ENCODE assay signal across 1 cellular context in genomic region chr1:8552820-8553397, GRCh38.
A peak's percentile ranks its signal among the peaks of the same experiment; 100 is the strongest.
TF ChIP-seq lines count a peak whose summit lies in the region.

No MANE protein-coding gene starts in this region.

TF ChIP-seq in HepG2, 621 proteins besides CTCF, POLR2A, EP300 and RAD21 (continued from another document and continues in another):
- TF ChIP-seq ZNF691 (CRISPR knock-in tag; IDR thresholded peaks at IDR 0.05; ENCODE audit: borderline replicate concordance, low read depth) = 0 out of 2 replicates have a peak, but pooled peaks have one; percentile 24
- peak; percentile 28; the same call in 1 of the 2 replicates for TF ChIP-seq ZNF839 (CRISPR knock-in tag; IDR thresholded peaks at IDR 0.05; ENCODE audit: borderline replicate concordance)
- no peak for TF ChIP-seq HOXA5 (CRISPR knock-in tag; IDR thresholded peaks at IDR 0.05)
- TF ChIP-seq BCL3 (CRISPR knock-in tag; IDR thresholded peaks at IDR 0.05) = no peak
- no peak for TF ChIP-seq ESRRA (CRISPR knock-in tag; IDR thresholded peaks at IDR 0.05; ENCODE audit: low read depth)
- TF ChIP-seq ATF5 (CRISPR knock-in tag; IDR thresholded peaks at IDR 0.05; ENCODE audit: low read depth) = no peak
- peak; percentile 78 for TF ChIP-seq ZNF646 (CRISPR knock-in tag; IDR thresholded peaks at IDR 0.05)
- TF ChIP-seq ZNF747 (CRISPR knock-in tag; IDR thresholded peaks at IDR 0.05; ENCODE audit: borderline replicate concordance) = no peak
- TF ChIP-seq AGO2 (optimal IDR thresholded peaks at IDR 0.05; ENCODE audit: low read depth, low read length) = peak; percentile 76
- TF ChIP-seq ELF1 (CRISPR knock-in tag; IDR thresholded peaks at IDR 0.05) = no peak
- TF ChIP-seq ZNF318 (CRISPR knock-in tag; IDR thresholded peaks at IDR 0.05) = peak; percentile 78; the same call in 1 of the 2 replicates
- TF ChIP-seq DNMT1 (CRISPR knock-in tag; IDR thresholded peaks at IDR 0.05) = 0 out of 2 replicates have a peak, but pooled peaks have one; percentile 43
- no peak for TF ChIP-seq PTBP1 (IDR thresholded peaks at IDR 0.05; ENCODE audit: low read depth, low read length, poor library complexity, severe bottlenecking)
- no peak for TF ChIP-seq RNF219 (CRISPR knock-in tag; IDR thresholded peaks at IDR 0.05)
- no peak for TF ChIP-seq MIER2 (CRISPR knock-in tag; IDR thresholded peaks at IDR 0.05)
- no peak for TF ChIP-seq RBM39 (IDR thresholded peaks at IDR 0.05; ENCODE audit: low read depth, low read length, poor library complexity, severe bottlenecking)
- no peak for TF ChIP-seq ZNF414 (CRISPR knock-in tag; IDR thresholded peaks at IDR 0.05)
- TF ChIP-seq ATF7 (IDR thresholded peaks at IDR 0.05) = no peak
- TF ChIP-seq ATF7 (CRISPR knock-in tag; IDR thresholded peaks at IDR 0.05) = peak; percentile 68; the same call in 1 of the 2 replicates
- TF ChIP-seq SP1 (IDR thresholded peaks at IDR 0.05) = no peak
- no peak for TF ChIP-seq SP1 (CRISPR knock-in tag; IDR thresholded peaks at IDR 0.05)
- TF ChIP-seq GMEB1 (CRISPR knock-in tag; IDR thresholded peaks at IDR 0.05; ENCODE audit: borderline replicate concordance) = no peak
- peak; percentile 94; the same call in 1 of the 2 replicates for TF ChIP-seq ZBTB38 (CRISPR knock-in tag; IDR thresholded peaks at IDR 0.05)
- TF ChIP-seq ATF2 (CRISPR knock-in tag; IDR thresholded peaks at IDR 0.05) = no peak
- TF ChIP-seq SPEN (CRISPR knock-in tag; IDR thresholded peaks at IDR 0.05; ENCODE audit: low read depth) = no peak
- no peak for TF ChIP-seq ZNF12 (CRISPR knock-in tag; IDR thresholded peaks at IDR 0.05)
- no peak for TF ChIP-seq BATF2 (CRISPR knock-in tag; IDR thresholded peaks at IDR 0.05)
- no peak for TF ChIP-seq MAFK (conservative IDR thresholded peaks at IDR 0.05 in 1 of 2, IDR thresholded peaks at IDR 0.05 in 1 of 2; ENCODE audit: low read length in 2 of 2)
- no peak for TF ChIP-seq SETDB1 (CRISPR knock-in tag; IDR thresholded peaks at IDR 0.05; ENCODE audit: borderline replicate concordance)
- TF ChIP-seq ZFX (CRISPR knock-in tag; IDR thresholded peaks at IDR 0.05; ENCODE audit: low read depth) = peak; percentile 55
- TF ChIP-seq ZNF558 (CRISPR knock-in tag; IDR thresholded peaks at IDR 0.05; ENCODE audit: borderline replicate concordance) = no peak
